21 cellular contexts compared by ENCODE assay signal in the genomic region with DNA sequence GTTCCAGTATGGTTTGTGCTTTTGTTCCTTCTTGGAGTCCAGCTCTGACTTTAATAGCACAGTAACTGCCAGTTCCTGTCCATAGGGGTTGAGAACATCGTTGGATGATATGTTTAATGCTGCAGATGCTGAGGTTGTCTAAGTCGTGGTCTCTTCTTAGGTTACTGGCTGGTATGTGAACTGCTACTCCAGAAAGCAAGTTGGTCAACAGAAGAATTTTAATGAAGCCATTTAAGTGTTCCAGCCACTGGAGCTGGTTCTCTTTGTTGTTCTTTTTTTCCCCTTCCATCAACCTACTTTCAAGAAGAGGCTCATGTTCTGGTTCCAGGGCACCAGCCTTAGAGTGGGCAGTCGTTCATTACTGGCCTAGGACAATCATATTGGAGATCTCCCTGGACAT.
DNase-seq lines count a peak whose midpoint lies in the region; TF ChIP-seq lines count a peak whose summit lies in the region.
"Had no signal": no experiment of that assay in that cellular context is flagged by ENCODE, and none has a peak within 500 bp of the region (broad histone marks: within the 10 kb centered on the region; RNA-seq: fewer than 3 reads in every experiment).

No MANE protein-coding gene starts in this region.

- no peak for TF ChIP-seq POLR2A in stomach (IDR thresholded peaks at IDR 0.05)

- no peak for DNase-seq in dorsolateral prefrontal cortex
- DNase-seq in mesendoderm: no peak
- no peak for DNase-seq in stomach
- no peak for DNase-seq in activated CD4-positive, CD25-positive, alpha-beta regulatory T cell (lab: John Stamatoyannopoulos, UW)
- no peak for DNase-seq in NCI-H526 treated with DMSO at 0.1 percent for 48 hours (lab: John Stamatoyannopoulos, UW)
- DNase-seq in DMS53 treated with DMSO at 0.1 percent for 48 hours (lab: John Stamatoyannopoulos, UW; ENCODE audit: unreplicated experiment): no peak
- no peak for DNase-seq in posterior vena cava (ENCODE audit: low spot score)
- DNase-seq: activated CD4-positive, alpha-beta T cell treated with anti-CD3 and anti-CD28 coated beads for 4 hours; activated naive CD4-positive, alpha-beta T cell; activated T-cell treated with anti-CD3 and anti-CD28 coated beads, Interleukin-2, amount 50 U/mL, for 24 hours; effector memory CD4-positive, alpha-beta T cell; EL; H7; Karpas-422; naive thymus-derived CD8-positive, alpha-beta T cell; NCI-H146; NCI-H2171; substantia nigra had no signal

- no peak overlapping the region for H2AK5ac ChIP-seq in mesendoderm (ENCODE audit: low read length)

- no peak overlapping the region for H4K8ac ChIP-seq in mesendoderm (ENCODE audit: low read depth, low read length)

- no peak overlapping the region for H4K5ac ChIP-seq in mesendoderm (ENCODE audit: low read length)

- no peak overlapping the region for H3K4ac ChIP-seq in mesendoderm (ENCODE audit: low read depth, low read length)

- peak overlapping the region; percentile 39 for H3K18ac ChIP-seq in mesendoderm (ENCODE audit: low read length)

- intact Hi-C loops in dorsolateral prefrontal cortex (cut with DNase I) (no loop called here), stomach (cut with DNase I; ENCODE audit: low total_unique reads) (no loop called here), posterior vena cava (cut with DNase I) (no loop called here)

- no peaks in the 10 kb centered on the region for H3K79me1 ChIP-seq in mesendoderm (ENCODE audit: low read length)

- H3K9ac ChIP-seq in mesendoderm (ENCODE audit: low read length): no peak overlapping the region

- H2BK120ac ChIP-seq in mesendoderm (ENCODE audit: low read depth, low read length): no peak overlapping the region

- H3K79me2 ChIP-seq in mesendoderm (ENCODE audit: control insufficient read depth, insufficient read depth, low read length): no peaks in the 10 kb centered on the region

- no peak for TF ChIP-seq EP300 in stomach (IDR thresholded peaks at IDR 0.05)

- WGBS in mesendoderm (ENCODE audit: extremely low coverage, insufficient coverage, low lambda C conversion rate): no CpG with 5 or more reads among the region's 3 CpGs
- WGBS in stomach, 5 donors: 55 to 75% (median 57%) methylated on average over 3 of the region's 3 CpGs

- H3K4me1 ChIP-seq in HEK293 (ENCODE audit: control insufficient read depth, insufficient read depth, low read length): peaks cover 19% of the 10 kb centered on the region
- no peaks in the 10 kb centered on the region for H3K4me1 ChIP-seq in mesendoderm (ENCODE audit: control insufficient read depth, low read depth, low read length)
- peaks cover 0 to 17% (median 5%) of the 10 kb centered on the region in 4 donors for H3K4me1 ChIP-seq in stomach

- H3K9me3 ChIP-seq in HEK293 (ENCODE audit: control insufficient read depth, insufficient read depth, low read depth, low read length) (no peaks in the 10 kb centered on the region), stomach (no peaks in the 10 kb centered on the region)

- no peak overlapping the region for H3K4me2 ChIP-seq in mesendoderm (ENCODE audit: low read length)

- H3K36me3 ChIP-seq in HEK293 (ENCODE audit: control insufficient read depth in 2 of 2, insufficient read depth in 1 of 2, low read length in 2 of 2): no peaks in the 10 kb centered on the region
- no peaks in the 10 kb centered on the region for H3K36me3 ChIP-seq in mesendoderm (ENCODE audit: control insufficient read depth, insufficient read depth, low read length)
- no peaks in the 10 kb centered on the region for H3K36me3 ChIP-seq in stomach

- H2BK15ac ChIP-seq in mesendoderm (replicated peaks; ENCODE audit: low read depth): no peak overlapping the region

- H3K23ac ChIP-seq in mesendoderm (ENCODE audit: low read length): no peak overlapping the region

- H3K4me3 ChIP-seq in HEK293 (ENCODE audit: low read depth, low read length) (no peak overlapping the region), dorsolateral prefrontal cortex (no peak overlapping the region), mesendoderm (ENCODE audit: low read length) (no peak overlapping the region), stomach (no peak overlapping the region)
- H3K4me3 ChIP-seq: SK-N-MC had no signal

- no peaks in the 10 kb centered on the region for H3K27me3 ChIP-seq in dorsolateral prefrontal cortex
- H3K27me3 ChIP-seq in mesendoderm (ENCODE audit: insufficient read depth, low read length, poor library complexity): no peaks in the 10 kb centered on the region
- no peaks in the 10 kb centered on the region for H3K27me3 ChIP-seq in stomach

- TF ChIP-seq CTCF in HEK293 (tag by site-specific recombination; IDR thresholded peaks at IDR 0.05): no peak
- no peak for TF ChIP-seq CTCF in dorsolateral prefrontal cortex (IDR thresholded peaks at IDR 0.05 in 54 of 56, conservative IDR thresholded peaks at IDR 0.05 in 2 of 56; ENCODE audit: low read depth in 1 of 56, partially characterized antibody in 56 of 56)
- TF ChIP-seq CTCF in stomach (IDR thresholded peaks at IDR 0.05): no peak

- CTCF ChIA-PET in HEK293 (lab: Yijun Ruan, JAX): interaction anchor here (2.1 kb wide), 1 partner anchor 130 kb away, joined by 4 read pairs; no protein-coding TSS in a partner anchor

- H3K56ac ChIP-seq in mesendoderm (ENCODE audit: low read length): no peak overlapping the region

- POLR2A ChIA-PET in HEK293 (lab: Yijun Ruan, JAX): no interaction called here

- no peak overlapping the region for H3K27ac ChIP-seq in HEK293 (ENCODE audit: extremely low read depth, low read depth, low read length)
- peak overlapping the region in 30 of 59 donors; percentile 2 to 69 (median 44) for H3K27ac ChIP-seq in dorsolateral prefrontal cortex
- no peak overlapping the region for H3K27ac ChIP-seq in mesendoderm (ENCODE audit: low read depth, low read length)
- H3K27ac ChIP-seq in stomach: peak overlapping the region in 4 of 5 donors; percentile 55 to 72 (median 66)
- H3K27ac ChIP-seq: C4-2B, SK-N-MC had no signal

- no peak overlapping the region for H2BK5ac ChIP-seq in mesendoderm (ENCODE audit: low read length)

TF ChIP-seq in HEK293, 187 proteins besides CTCF, POLR2A, EP300 and RAD21:
- peak; percentile 53; the same call in 1 of the 2 replicates for TF ChIP-seq FEZF1 (tag by site-specific recombination; IDR thresholded peaks at IDR 0.05)
- no peak for TF ChIP-seq ZNF585B (tag by site-specific recombination; IDR thresholded peaks at IDR 0.05)

Comparison
In these comparisons a context has a peak if more than half of its experiments do, and no peak if none do; other contexts are left out.
1. H3K27ac ChIP-seq: peak in dorsolateral prefrontal cortex (30 of 59) and stomach (4 of 5); none in HEK293 (single experiment) and mesendoderm (single experiment).